Comparison of ENCODE assay signal across 8 cellular contexts in genomic region chr1:182446033-182446669, GRCh38. TPM values are rescaled to one million over a fixed set of nuclear protein-coding genes. Genes with fewer than 3 reads are reported as not detected.
A peak's percentile ranks its signal among the peaks of the same experiment; 100 is the strongest.
DNase-seq lines count a peak whose midpoint lies in the region; ATAC-seq and TF ChIP-seq lines count a peak whose summit lies in the region.

No MANE protein-coding gene starts in this region.

- ATAC-seq in GM18909 (IDR thresholded peaks at IDR 0.05; ENCODE audit: poor library complexity, unreplicated experiment) (peak; percentile 62), PC-3 (peak; percentile 37), HG03196 (IDR thresholded peaks at IDR 0.05; ENCODE audit: unreplicated experiment) (no peak)

- no TSS peak for BruUV-seq in PC-3 (replicated peaks; lab: Mats Ljungman, UMichigan)

- H4K20me1 ChIP-seq in PC-3 (ENCODE audit: low read length): no peaks in the 10 kb centered on the region

- H3K27me3 Mint-ChIP-seq in chondrocyte (ENCODE audit: low read depth): peaks cover 18% of the 10 kb centered on the region

- CTCF ChIA-PET in PC-3 (lab: Charles Lee): no interaction called here

- intact Hi-C loops in PC-3 (cut with micrococcal nuclease): loop anchor here (1.0 kb wide), 2 partner anchors 149 to 338 kb away; no protein-coding TSS in a partner anchor

- peak overlapping the region; percentile 36; the same call in 1 of the 2 replicates for H3K4me2 ChIP-seq in PC-3 (ENCODE audit: low read length)

- in situ Hi-C loops in Caki2 (cut with HindIII; ENCODE audit: low pct_unique_long_range_greater_than_20kb, low sequenced_read_pairs): no loop called here

- H3K4me3 Mint-ChIP-seq in chondrocyte (ENCODE audit: unreplicated experiment): no peak overlapping the region

- H3K4me1 Mint-ChIP-seq in chondrocyte (ENCODE audit: low read depth): no peaks in the 10 kb centered on the region

- H3K4me1 ChIP-seq in PC-3 (ENCODE audit: insufficient read depth, low read length): no peaks in the 10 kb centered on the region

- no peaks in the 10 kb centered on the region for H3K36me3 ChIP-seq in PC-3 (ENCODE audit: low read depth, low read length)

- H3K9ac ChIP-seq in PC-3 (ENCODE audit: low read length): no peak overlapping the region

- no peaks in the 10 kb centered on the region for H3K36me3 Mint-ChIP-seq in chondrocyte (ENCODE audit: low read depth)

- H3K9me3 ChIP-seq in PC-3 (ENCODE audit: low read length): no peaks in the 10 kb centered on the region

- no peaks in the 10 kb centered on the region for H3K9me3 Mint-ChIP-seq in chondrocyte (ENCODE audit: low read depth)

- H3K27ac Mint-ChIP-seq in chondrocyte (ENCODE audit: unreplicated experiment): no peak overlapping the region

- no peak overlapping the region for H3K27ac ChIP-seq in PC-3 (ENCODE audit: low read length)

- DNase-seq in Caki2 (ENCODE audit: low read depth) (peak; percentile 25), LNCaP clone FGC (ENCODE audit: low read depth) (peak; percentile 17), PC-3 (peak; percentile 57), chondrocyte (ENCODE audit: low spot score) (no peak), lung microvascular endothelial cell (ENCODE audit: low read depth in 2 of 2) (peak; percentile 50 to 59), putamen (ENCODE audit: low spot score) (no peak)

- POLR2A ChIA-PET in PC-3 (lab: Charles Lee; ENCODE audit: unreplicated experiment): no interaction called here

- peak; percentile 88 for TF ChIP-seq CTCF in LNCaP clone FGC (IDR thresholded peaks at IDR 0.05; ENCODE audit: control insufficient read depth, extremely low read depth, insufficient read depth)
- TF ChIP-seq CTCF in PC-3 (conservative IDR thresholded peaks at IDR 0.05; ENCODE audit: low read depth, low read length): peak; percentile 72
- peak; percentile 91 for TF ChIP-seq CTCF in chondrocyte (IDR thresholded peaks at IDR 0.05)

- peak overlapping the region; percentile 52 for H2AFZ ChIP-seq in PC-3 (ENCODE audit: low read length)

- 0 out of 2 replicates have a peak, but pooled peaks cover 7% of the 10 kb centered on the region for H3K27me3 ChIP-seq in PC-3 (ENCODE audit: low read length)

- H3F3A ChIP-seq in PC-3 (ENCODE audit: low read length, unreplicated experiment): no peaks in the 10 kb centered on the region

- H3K4me3 ChIP-seq in LNCaP clone FGC (ENCODE audit: low read depth, low read length) (no peak overlapping the region), PC-3 (ENCODE audit: low read length) (peak overlapping the region; percentile 19; the same call in 1 of the 2 replicates)

- H3K9me2 ChIP-seq in PC-3 (replicated peaks; ENCODE audit: low read length): no peaks in the 10 kb centered on the region

- no peaks in the 10 kb centered on the region for H3K79me2 ChIP-seq in PC-3 (ENCODE audit: low read length)

RNA-seq across cellular contexts. Expression of gene RGSL1, which starts 3.8 kb away (rescaled TPM):
- not detected in 2 replicates for total RNA-seq in Caki2 (2014; rRNA removed; shearing (Covaris generic); ENCODE audit: low replicate concordance)
- total RNA-seq in PC-3 (2014; rRNA removed): not detected in 2 replicates
- total RNA-seq in chondrocyte: not detected in 3 replicates
- not detected in 2 replicates for total RNA-seq in lung microvascular endothelial cell

RNA-seq across cellular contexts. Expression of gene TEDDM1, which starts 45.7 kb away (rescaled TPM):
- not detected in 2 replicates for total RNA-seq in Caki2 (2014; rRNA removed; shearing (Covaris generic); ENCODE audit: low replicate concordance)
- total RNA-seq in PC-3 (2014; rRNA removed) (not detected in 2 replicates), chondrocyte (not detected in 3 replicates), lung microvascular endothelial cell (not detected in 2 replicates)

RNA-seq across cellular contexts. Expression of gene GLUL, which starts 54.6 kb away (rescaled TPM):
- 3.7 and 11.8 TPM in 2 replicates for total RNA-seq in Caki2 (2014; rRNA removed; shearing (Covaris generic); ENCODE audit: low replicate concordance)
- 131 and 159 TPM in 2 replicates for total RNA-seq in PC-3 (2014; rRNA removed)
- 79.1 to 122 TPM (median 94.4 TPM) in 3 replicates for total RNA-seq in chondrocyte
- 199 and 377 TPM in 2 replicates for total RNA-seq in lung microvascular endothelial cell

Comparison
In these comparisons a context has a peak if more than half of its experiments do, and no peak if none do; other contexts are left out.
1. DNase-seq: peak in Caki2 (single experiment), LNCaP clone FGC (single experiment), PC-3 (single experiment) and lung microvascular endothelial cell (2 of 2); none in chondrocyte (single experiment) and putamen (single experiment).
2. Peak in every context shown above with its lines, with median percentiles within 50 percentile points of each other: CTCF ChIP-seq.